9 cellular contexts compared by ENCODE assay signal in genomic region chr16:85947511-85948509, GRCh38. TPM values are rescaled to one million over a fixed set of nuclear protein-coding genes. Genes with fewer than 3 reads are reported as not detected.
DNase-seq lines count a peak whose midpoint lies in the region; ATAC-seq and TF ChIP-seq lines count a peak whose summit lies in the region.
"Had no signal": no experiment of that assay in that cellular context is flagged by ENCODE, and none has a peak within 500 bp of the region (broad histone marks: within the 10 kb centered on the region; RNA-seq: fewer than 3 reads in every experiment).

No MANE protein-coding gene starts in this region.

- no peaks in the 10 kb centered on the region for H3K9me3 Mint-ChIP-seq in effector memory CD8-positive, alpha-beta T cell

- TF ChIP-seq CTCF in GM10266 (IDR thresholded peaks at IDR 0.05; ENCODE audit: control insufficient read depth, insufficient read depth, low read depth, missing control alignments) (no peak), NB4 (IDR thresholded peaks at IDR 0.05; ENCODE audit: low read depth, low read length) (no peak)

- peak overlapping the region; percentile 17 for H3K4me3 ChIP-seq in NB4 (ENCODE audit: low read depth, low read length)

- DNase-seq in GM10266 (ENCODE audit: extremely low spot score): peak; percentile 61
- peak; percentile 68 for DNase-seq in NB4 (ENCODE audit: low read depth)
- peak; percentile 8 to 21 (median 16) for DNase-seq in effector memory CD8-positive, alpha-beta T cell
- no peak for DNase-seq in NCI-H510A treated with DMSO at 0.1 percent for 48 hours (lab: John Stamatoyannopoulos, UW)
- DNase-seq in mucosa of gallbladder (ENCODE audit: low spot score): no peak
- DNase-seq in KG1 (lab: John Stamatoyannopoulos, UW): no peak
- DNase-seq in NCI-H1694 treated with DMSO at 0.1 percent for 48 hours (lab: John Stamatoyannopoulos, UW): no peak

- H3K4me3 Mint-ChIP-seq in effector memory CD8-positive, alpha-beta T cell: peak overlapping the region; percentile 79 to 89

- H3K27me3 Mint-ChIP-seq in effector memory CD8-positive, alpha-beta T cell: peaks cover 5 to 18% of the 10 kb centered on the region in 2 donors

- no peaks in the 10 kb centered on the region for H3K36me3 Mint-ChIP-seq in effector memory CD8-positive, alpha-beta T cell (ENCODE audit: insufficient read depth)

- H3K27ac Mint-ChIP-seq in effector memory CD8-positive, alpha-beta T cell: peak overlapping the region; percentile 77 to 86

- ATAC-seq in GM21576 (IDR thresholded peaks at IDR 0.05; ENCODE audit: unreplicated experiment): peak; percentile 63
- peak; percentile 92 for ATAC-seq in effector memory CD8-positive, alpha-beta T cell (replicated peaks)

- TF ChIP-seq POLR2A in NB4 (IDR thresholded peaks at IDR 0.05; ENCODE audit: extremely low read depth, insufficient read length): no peak

- peaks cover 11 to 22% of the 10 kb centered on the region in 2 donors for H3K4me1 Mint-ChIP-seq in effector memory CD8-positive, alpha-beta T cell (ENCODE audit: low read depth in 2 of 2)

RNA-seq across cellular contexts. Expression of gene IRF8, which starts 48.8 kb away (rescaled TPM):
- total RNA-seq in mucosa of gallbladder: 29.6 TPM
- total RNA-seq: pulmonary artery endothelial cell had no signal

Comparison
In these comparisons a context has a peak if more than half of its experiments do, and no peak if none do; other contexts are left out.
1. DNase-seq: peak in GM10266 (single experiment), NB4 (single experiment) and effector memory CD8-positive, alpha-beta T cell (3 of 3); none in NCI-H510A treated with DMSO at 0.1 percent for 48 hours (single experiment), mucosa of gallbladder (single experiment), KG1 (single experiment) and NCI-H1694 treated with DMSO at 0.1 percent for 48 hours (single experiment).